ENCODE assay signal across 16 cellular contexts in the genomic region with DNA sequence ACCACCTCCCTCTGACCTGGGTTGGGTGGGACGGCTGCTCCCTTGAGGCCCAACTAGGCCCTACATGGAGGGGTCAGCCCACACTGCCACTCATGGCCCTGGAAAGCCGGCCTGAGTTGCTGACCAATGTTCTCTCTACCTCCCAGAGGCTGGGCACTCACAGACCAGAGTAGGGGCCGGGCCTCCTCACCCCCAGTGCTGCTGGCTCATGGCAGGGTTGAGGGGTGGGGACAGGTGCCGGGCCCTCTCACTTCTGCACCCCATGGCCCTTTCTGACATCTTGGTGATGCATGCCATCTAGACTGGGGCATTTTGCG. TPM values are rescaled to one million over a fixed set of nuclear protein-coding genes. Genes with fewer than 3 reads are reported as not detected.
DNase-seq lines count a peak whose midpoint lies in the region; ATAC-seq and TF ChIP-seq lines count a peak whose summit lies in the region.
"Had no signal": no experiment of that assay in that cellular context is flagged by ENCODE, and none has a peak within 500 bp of the region (broad histone marks: within the 10 kb centered on the region; RNA-seq: fewer than 3 reads in every experiment).

No MANE protein-coding gene starts in this region.

- ATAC-seq in left ventricle myocardium superior (no peak), GM21390 (IDR thresholded peaks at IDR 0.05; ENCODE audit: unreplicated experiment) (no peak)
- no peak for ATAC-seq in stimulated activated naive B cell treated with anti-CD40 and anti-IgM and Interleukin-4, amounts not matched to agents 10 μg/mL and 1 μg/mL and 100 μg/mL, for 72 hours (replicated peaks)
- ATAC-seq: activated CD4-positive, CD25-positive, alpha-beta regulatory T cell treated with anti-CD3 and anti-CD28 coated beads, Interleukin-2, amount 50 U/mL, for 24 hours had no signal

- peak overlapping the region; percentile 44 to 87 for H3K4me3 Mint-ChIP-seq in stimulated activated naive B cell treated with anti-CD40 and anti-IgM and Interleukin-4, amounts not matched to agents 10 μg/mL and 1 μg/mL and 100 μg/mL, for 72 hours
- H3K4me3 Mint-ChIP-seq: brain, nephron progenitor cell had no signal

- H3K4me3 ChIP-seq in right atrium auricular region (no peak overlapping the region), OCI-LY7 (ENCODE audit: low read depth, low read length, poor library complexity, severe bottlenecking) (peak overlapping the region; percentile 75)

- POLR2A ChIA-PET in OCI-LY7 (lab: Charles Lee) = interaction anchor here (0.7 to 3.5 kb wide), 5 partner anchors 9 to 80 kb away, joined by 3 to 21 read pairs (median 5); partner anchors contain the start of gene ADCY7

- no peak overlapping the region for H3K27ac ChIP-seq in right atrium auricular region
- H3K27ac ChIP-seq in OCI-LY7 (ENCODE audit: low read depth, low read length, poor library complexity, severe bottlenecking) = peak overlapping the region; percentile 80

- H3K9me2 ChIP-seq in OCI-LY7 (ENCODE audit: insufficient read depth, low read length) = no peaks in the 10 kb centered on the region

- peak overlapping the region; percentile 97 for H3K4me2 ChIP-seq in OCI-LY7 (ENCODE audit: low read length)

- H3K27ac Mint-ChIP-seq in stimulated activated naive B cell treated with anti-CD40 and anti-IgM and Interleukin-4, amounts not matched to agents 10 μg/mL and 1 μg/mL and 100 μg/mL, for 72 hours = peak overlapping the region; percentile 100
- H3K27ac Mint-ChIP-seq: brain, nephron progenitor cell had no signal

- no peaks in the 10 kb centered on the region for H3K4me1 ChIP-seq in right atrium auricular region
- peaks cover 71% of the 10 kb centered on the region for H3K4me1 ChIP-seq in OCI-LY7 (ENCODE audit: insufficient read depth, low read length, poor library complexity, severe bottlenecking)

- DNase-seq in cardiac septum (ENCODE audit: low spot score) (peak; percentile 59), right atrium auricular region (ENCODE audit: low spot score) (no peak), OCI-LY7 (ENCODE audit: low spot score) (no peak), left ventricle myocardium superior (peak; percentile 31), SK-N-DZ (ENCODE audit: low spot score) (no peak), KBM-7 (no peak)
- DNase-seq in stimulated activated naive B cell treated with anti-CD40 and anti-IgM and Interleukin-4, amounts not matched to agents 10 μg/mL and 1 μg/mL and 100 μg/mL, for 72 hours = no peak
- DNase-seq: DMS153; NCI-H1694 treated with DMSO at 0.1 percent for 48 hours; nephron progenitor cell; retina; stimulated activated CD4-positive, alpha-beta T cell treated with anti-CD3 and anti-CD28 coated beads, Interleukin-4, amount 100 ng/mL, for 24 hours; SW 1271 had no signal

- H3K36me3 ChIP-seq in right atrium auricular region (no peaks in the 10 kb centered on the region), OCI-LY7 (ENCODE audit: insufficient read depth, low read length) (peaks cover 15% of the 10 kb centered on the region)

- peaks cover 21 to 40% of the 10 kb centered on the region in 2 donors for H3K36me3 Mint-ChIP-seq in stimulated activated naive B cell treated with anti-CD40 and anti-IgM and Interleukin-4, amounts not matched to agents 10 μg/mL and 1 μg/mL and 100 μg/mL, for 72 hours
- H3K36me3 Mint-ChIP-seq: brain had no signal

- no peak overlapping the region for H2AFZ ChIP-seq in OCI-LY7 (ENCODE audit: low read length)

- H3K9me3 ChIP-seq in right atrium auricular region (no peaks in the 10 kb centered on the region), OCI-LY7 (ENCODE audit: low read length) (no peaks in the 10 kb centered on the region; the same call in 1 of the 2 replicates)

- no peaks in the 10 kb centered on the region for H3K27me3 ChIP-seq in right atrium auricular region

- H3K9me3 Mint-ChIP-seq in stimulated activated naive B cell treated with anti-CD40 and anti-IgM and Interleukin-4, amounts not matched to agents 10 μg/mL and 1 μg/mL and 100 μg/mL, for 72 hours = peaks cover 2 to 4% of the 10 kb centered on the region in 2 donors

- H3K27me3 Mint-ChIP-seq in stimulated activated naive B cell treated with anti-CD40 and anti-IgM and Interleukin-4, amounts not matched to agents 10 μg/mL and 1 μg/mL and 100 μg/mL, for 72 hours = no peaks in the 10 kb centered on the region

- peaks cover 68 to 99% of the 10 kb centered on the region in 2 donors for H3K4me1 Mint-ChIP-seq in stimulated activated naive B cell treated with anti-CD40 and anti-IgM and Interleukin-4, amounts not matched to agents 10 μg/mL and 1 μg/mL and 100 μg/mL, for 72 hours
- H3K4me1 Mint-ChIP-seq: brain had no signal

- H4K20me1 ChIP-seq in OCI-LY7 (ENCODE audit: insufficient read depth, low read length) = peaks cover 5% of the 10 kb centered on the region; the same call in 1 of the 2 replicates

- peaks cover 61% of the 10 kb centered on the region for H3K79me2 ChIP-seq in OCI-LY7 (ENCODE audit: insufficient read depth, low read depth, low read length)

- in situ Hi-C loops in KBM-7 (cut with MboI; ENCODE audit: low pct_unique_long_range_greater_than_20kb, low sequenced_read_pairs) = no loop called here

- CTCF ChIA-PET in OCI-LY7 (lab: Charles Lee; ENCODE audit: unreplicated experiment) = interaction anchor here (2.0 kb wide), 1 partner anchor 11 kb away, joined by 16 read pairs; the partner anchor contains the start of gene ADCY7

- intact Hi-C loops in cardiac septum (cut with DNase I) (no loop called here), OCI-LY7 (cut with micrococcal nuclease; ENCODE audit: unreplicated experiment) (no loop called here), left ventricle myocardium superior (cut with micrococcal nuclease) (no loop called here)

- no TSS peak for BruUV-seq in OCI-LY7 (replicated peaks; lab: Mats Ljungman, UMichigan)

- TF ChIP-seq CTCF in right atrium auricular region (IDR thresholded peaks at IDR 0.05) (no peak), OCI-LY7 (conservative IDR thresholded peaks at IDR 0.05; ENCODE audit: low read length) (no peak)

RNA-seq across cellular contexts. Expression of gene ADCY7, which starts 9.7 kb away (rescaled TPM):
- total RNA-seq in cardiac septum = 6.2 TPM
- 10 to 100 TPM in 1 of 2 donors, 1 to 10 TPM in 1; 8.5 to 17.1 TPM for total RNA-seq in right atrium auricular region
- total RNA-seq in OCI-LY7 (2014; rRNA removed; shearing (Covaris generic)) = 36.9 and 49.9 TPM in 2 replicates
- 62.0 and 77.7 TPM in 2 replicates for total RNA-seq in OCI-LY7 (2022)
- total RNA-seq in left ventricle myocardium superior = 8.3 TPM
- polyA plus RNA-seq in SK-N-DZ (2014; cell fraction: cytosol; rRNA removed) = 17.1 and 38.6 TPM in 2 replicates
- polyA plus RNA-seq in SK-N-DZ (2014; cell fraction: nucleus; rRNA removed) = 68.1 and 81.4 TPM in 2 replicates

Comparison
In these comparisons a context has a peak if more than half of its experiments do, and no peak if none do; other contexts are left out.
1. DNase-seq: peak in cardiac septum (single experiment) and left ventricle myocardium superior (single experiment); none in right atrium auricular region (single experiment), OCI-LY7 (single experiment), stimulated activated naive B cell treated with anti-CD40 and anti-IgM and Interleukin-4, amounts not matched to agents 10 μg/mL and 1 μg/mL and 100 μg/mL, for 72 hours (single experiment), SK-N-DZ (single experiment) and KBM-7 (single experiment).